In genomic region chr9:104758974-104759373, GRCh38 we compare ENCODE assay signal across 10 cellular contexts. TPM values are rescaled to one million over a fixed set of nuclear protein-coding genes. Genes with fewer than 3 reads are reported as not detected.
A peak's percentile ranks its signal among the peaks of the same experiment; 100 is the strongest.
DNase-seq lines count a peak whose midpoint lies in the region; ATAC-seq and TF ChIP-seq lines count a peak whose summit lies in the region.
"Had no signal": no experiment of that assay in that cellular context is flagged by ENCODE, and none has a peak within 500 bp of the region (broad histone marks: within the 10 kb centered on the region; RNA-seq: fewer than 3 reads in every experiment).

No MANE protein-coding gene starts in this region.

- no peaks in the 10 kb centered on the region for H3K4me1 ChIP-seq in PC-3 (ENCODE audit: insufficient read depth, low read length)

- H3K27me3 ChIP-seq in PC-3 (ENCODE audit: low read length): no peaks in the 10 kb centered on the region

- 0 out of 2 replicates have a peak, but pooled peaks cover 4% of the 10 kb centered on the region for H3K36me3 ChIP-seq in PC-3 (ENCODE audit: low read depth, low read length)

- POLR2A ChIA-PET in PC-3 (lab: Charles Lee; ENCODE audit: unreplicated experiment): no interaction called here

- no peak overlapping the region for H3K4me3 Mint-ChIP-seq in osteocyte (ENCODE audit: unreplicated experiment)
- H3K4me3 Mint-ChIP-seq: CD8-positive, alpha-beta T cell had no signal

- H3K27ac ChIP-seq in PC-3 (ENCODE audit: low read length): no peak overlapping the region

- no peaks in the 10 kb centered on the region for H3K9me2 ChIP-seq in PC-3 (replicated peaks; ENCODE audit: low read length)

- intact Hi-C loops in PC-3 (cut with micrococcal nuclease): no loop called here

- H4K20me1 ChIP-seq in PC-3 (ENCODE audit: low read length): no peaks in the 10 kb centered on the region

- H3F3A ChIP-seq in PC-3 (ENCODE audit: low read length, unreplicated experiment): no peaks in the 10 kb centered on the region

- no TSS peak for BruUV-seq in PC-3 (replicated peaks; lab: Mats Ljungman, UMichigan)

- H3K79me2 ChIP-seq in PC-3 (ENCODE audit: low read length): no peaks in the 10 kb centered on the region

- peaks cover 16% of the 10 kb centered on the region for H3K4me1 Mint-ChIP-seq in osteocyte (ENCODE audit: unreplicated experiment)

- H3K27ac Mint-ChIP-seq in osteocyte (ENCODE audit: unreplicated experiment): peak overlapping the region; percentile 50
- H3K27ac Mint-ChIP-seq: CD8-positive, alpha-beta T cell had no signal

- H3K4me3 ChIP-seq in PC-3 (ENCODE audit: low read length): no peak overlapping the region

- no peak for TF ChIP-seq CTCF in osteocyte (IDR thresholded peaks at IDR 0.05)
- TF ChIP-seq CTCF in PC-3 (conservative IDR thresholded peaks at IDR 0.05; ENCODE audit: low read depth, low read length): no peak

- CTCF ChIA-PET in PC-3 (lab: Charles Lee): interaction anchor here (0.7 kb wide), 2 partner anchors 11 to 999 kb away, joined by 9 to 14 read pairs; no protein-coding TSS in a partner anchor

- no peak overlapping the region for H3K4me2 ChIP-seq in PC-3 (ENCODE audit: low read length)

- no peak overlapping the region for H2AFZ ChIP-seq in PC-3 (ENCODE audit: low read length)

- no peaks in the 10 kb centered on the region for H3K9me3 Mint-ChIP-seq in osteocyte (ENCODE audit: unreplicated experiment)
- H3K9me3 Mint-ChIP-seq: CD8-positive, alpha-beta T cell had no signal

- no peaks in the 10 kb centered on the region for H3K9me3 ChIP-seq in PC-3 (ENCODE audit: low read length)

- H3K36me3 Mint-ChIP-seq in osteocyte (ENCODE audit: unreplicated experiment): peaks cover 7% of the 10 kb centered on the region

- H3K27me3 Mint-ChIP-seq in osteocyte (ENCODE audit: unreplicated experiment): no peaks in the 10 kb centered on the region

- DNase-seq in SHP77 (lab: John Stamatoyannopoulos, UW) (peak; percentile 23 to 55), osteocyte (ENCODE audit: extremely low spot score, unreplicated experiment) (no peak), GF-D8 (lab: John Stamatoyannopoulos, UW) (no peak), medulla oblongata (ENCODE audit: extremely low spot score) (no peak), PC-3 (no peak), AG20443 (ENCODE audit: low spot score) (no peak)
- DNase-seq: CD8-positive, alpha-beta T cell; stimulated activated CD4-positive, alpha-beta T cell treated with anti-CD3 and anti-CD28 coated beads, Interleukin-12 subunit alpha, Interleukin-12 subunit beta, amount 100 ng/mL, for 4 hours had no signal

- ATAC-seq in GM18870 (IDR thresholded peaks at IDR 0.05; ENCODE audit: unreplicated experiment) (peak; percentile 54), HG03175 (IDR thresholded peaks at IDR 0.05; ENCODE audit: unreplicated experiment) (peak; percentile 29), PC-3 (no peak)
- ATAC-seq: CD8-positive, alpha-beta T cell had no signal

- no peak overlapping the region for H3K9ac ChIP-seq in PC-3 (ENCODE audit: low read length)

RNA-seq across cellular contexts. Expression of gene NIPSNAP3B, which starts 5.0 kb away (rescaled TPM):
- total RNA-seq in osteocyte (3.1 TPM in 2 replicates), PC-3 (2014; rRNA removed) (0.26 and 0.58 TPM in 2 replicates)

RNA-seq across cellular contexts. Expression of gene NIPSNAP3A, which starts 11.5 kb away (rescaled TPM):
- total RNA-seq in osteocyte: 23.7 and 27.4 TPM in 2 replicates
- 8.6 and 9.1 TPM in 2 replicates for total RNA-seq in PC-3 (2014; rRNA removed)

Comparison
In these comparisons a context has a peak if more than half of its experiments do, and no peak if none do; other contexts are left out.
1. DNase-seq: peak in SHP77 (2 of 2); none in osteocyte (single experiment), GF-D8 (single experiment), medulla oblongata (single experiment), PC-3 (single experiment) and AG20443 (single experiment).